18 cellular contexts compared by ENCODE assay signal in genomic region chr3:197901626-197902025, GRCh38. TPM values are rescaled to one million over a fixed set of nuclear protein-coding genes. Genes with fewer than 3 reads are reported as not detected.
A peak's percentile ranks its signal among the peaks of the same experiment; 100 is the strongest.
DNase-seq lines count a peak whose midpoint lies in the region; ATAC-seq, FAIRE-seq and TF ChIP-seq lines count a peak whose summit lies in the region.
"Had no signal": no experiment of that assay in that cellular context is flagged by ENCODE, and none has a peak within 500 bp of the region (broad histone marks: within the 10 kb centered on the region; RNA-seq: fewer than 3 reads in every experiment).

No MANE protein-coding gene starts in this region.

- no peak for TF ChIP-seq RAD21 in HepG2 (CRISPR knock-in tag; IDR thresholded peaks at IDR 0.05)
- TF ChIP-seq RAD21 in H1 (IDR thresholded peaks at IDR 0.05 in 1 of 2, conservative IDR thresholded peaks at IDR 0.05 in 1 of 2; ENCODE audit: low read depth in 2 of 2, low read length in 2 of 2): no peak

- no peaks in the 10 kb centered on the region for H4K20me1 ChIP-seq in HepG2 (ENCODE audit: insufficient read depth, low read length)
- H4K20me1 ChIP-seq in H1 (replicated peaks in 1 of 2; ENCODE audit: control insufficient read depth in 1 of 2, insufficient read depth in 2 of 2, low read length in 2 of 2): no peaks in the 10 kb centered on the region

- H3K79me2 ChIP-seq in HepG2 (ENCODE audit: insufficient read depth, low read length): no peaks in the 10 kb centered on the region
- H3K79me2 ChIP-seq in H1 (ENCODE audit: control insufficient read depth in 1 of 2, insufficient read depth in 2 of 2, low read length in 2 of 2): no peaks in the 10 kb centered on the region

- H4K8ac ChIP-seq in H1 (ENCODE audit: extremely low read depth, insufficient read depth, low read length) (peak overlapping the region; percentile 19; the same call in 1 of the 2 replicates), neuronal stem cell (ENCODE audit: low read depth, low read length) (no peak overlapping the region)

- no peak overlapping the region for H3K56ac ChIP-seq in H1 (replicated peaks; ENCODE audit: insufficient read length, low read depth, low read length)

- H3K4ac ChIP-seq in H1 (replicated peaks; ENCODE audit: insufficient read length, low read depth, low read length): no peak overlapping the region
- no peak overlapping the region for H3K4ac ChIP-seq in neuronal stem cell (ENCODE audit: low read length)

- TF ChIP-seq POLR2A in HepG2 (IDR thresholded peaks at IDR 0.05; ENCODE audit: insufficient read depth in 1 of 2, low read depth in 2 of 2, low read length in 2 of 2) (no peak), right lobe of liver (IDR thresholded peaks at IDR 0.05) (no peak), H1 (IDR thresholded peaks at IDR 0.05; ENCODE audit: control extremely low read depth in 1 of 2, low read depth in 2 of 2, low read length in 2 of 2) (no peak)

- intact Hi-C loops in HepG2 (cut with micrococcal nuclease; ENCODE audit: unreplicated experiment): loop anchor here (10.0 kb wide), 1 partner anchor 173 kb away; no protein-coding TSS in a partner anchor
- intact Hi-C loops in right lobe of liver (cut with DNase I): no loop called here

- H3K4me3 ChIP-seq in HepG2 (replicated peaks in 1 of 3; ENCODE audit: insufficient read depth in 1 of 3, low read depth in 2 of 3, low read length in 3 of 3) (no peak overlapping the region), right lobe of liver (no peak overlapping the region), H1 (ENCODE audit: extremely low read depth in 1 of 4, insufficient read depth in 2 of 4, low read depth in 3 of 4, low read length in 4 of 4) (no peak overlapping the region), neuronal stem cell (ENCODE audit: low read length in 2 of 2) (no peak overlapping the region)
- H3K4me3 ChIP-seq: GM12878 had no signal

- H3K14ac ChIP-seq in H1 (ENCODE audit: insufficient read length) (no peak overlapping the region), neuronal stem cell (ENCODE audit: low read length) (no peak overlapping the region)

- CTCF ChIA-PET in HepG2 (lab: Yijun Ruan, JAX; ENCODE audit: low intra/inter-chr PET ratio, low total read pairs) (no interaction called here), H1 (lab: Charles Lee; ENCODE audit: partially characterized antibody) (interaction anchor here (1.0 kb wide), 1 partner anchor 10 kb away, joined by 4 read pairs; no protein-coding TSS in a partner anchor)

- TF ChIP-seq CTCF in HepG2 (CRISPR knock-in tag; IDR thresholded peaks at IDR 0.05) (peak; percentile 30), right lobe of liver (IDR thresholded peaks at IDR 0.05) (no peak), H1 (IDR thresholded peaks at IDR 0.05; ENCODE audit: control extremely low read depth in 1 of 3, insufficient read depth in 1 of 3, low read depth in 1 of 3, low read length in 3 of 3) (no peak)

- DNase-seq in HepG2 (ENCODE audit: low spot score): no peak
- no peak for DNase-seq in right lobe of liver
- no peak for DNase-seq in H1 (ENCODE audit: low read depth in 1 of 2, low spot score in 2 of 2)
- no peak for DNase-seq in neuronal stem cell (ENCODE audit: low spot score)
- no peak for DNase-seq in T-helper 9 cell
- DNase-seq in NCI-H524 treated with DMSO at 0.1 percent for 48 hours (lab: John Stamatoyannopoulos, UW): no peak
- DNase-seq: C1 segment of cervical spinal cord; Calu3; CD4-positive, alpha-beta memory T cell; COR-L47; DMS153; DND-41; GDM1; GOT3; H7; HCEC 1CT had no signal

- no peak overlapping the region for H3K4me2 ChIP-seq in HepG2 (ENCODE audit: low read depth, low read length)
- H3K4me2 ChIP-seq in H1 (ENCODE audit: insufficient read depth in 1 of 2, low read depth in 2 of 2, low read length in 2 of 2): no peak overlapping the region
- H3K4me2 ChIP-seq in neuronal stem cell (ENCODE audit: insufficient read depth, low read length, poor library complexity, severe bottlenecking): no peak overlapping the region

- H3K79me1 ChIP-seq in H1 (ENCODE audit: low read depth, low read length): no peaks in the 10 kb centered on the region
- H3K79me1 ChIP-seq in neuronal stem cell (ENCODE audit: low read depth, low read length): no peaks in the 10 kb centered on the region

- H3K27me3 ChIP-seq in HepG2 (ENCODE audit: control insufficient read depth in 1 of 2, insufficient read depth in 2 of 2, low read length in 2 of 2) (no peaks in the 10 kb centered on the region), right lobe of liver (no peaks in the 10 kb centered on the region), H1 (replicated peaks in 1 of 4; ENCODE audit: control insufficient read depth in 3 of 4, extremely low read depth in 1 of 4, insufficient read depth in 3 of 4, low read length in 3 of 4) (no peaks in the 10 kb centered on the region), neuronal stem cell (ENCODE audit: control insufficient read depth in 3 of 3, insufficient read depth in 3 of 3, low read depth in 1 of 3, low read length in 3 of 3) (no peaks in the 10 kb centered on the region)

- BruUV-seq in HepG2 (replicated peaks; lab: Mats Ljungman, UMichigan): no TSS peak

- in situ Hi-C loops in HepG2 (cut with HindIII; ENCODE audit: extremely low pct_ligation_motif_present, low pct_unique_long_range_greater_than_20kb): no loop called here

- no peak overlapping the region for H4K5ac ChIP-seq in H1 (ENCODE audit: insufficient read length, low read depth, low read length)

- no peak for TF ChIP-seq EP300 in HepG2 (IDR thresholded peaks at IDR 0.05; ENCODE audit: low read depth in 2 of 2, low read length in 2 of 2)
- no peak for TF ChIP-seq EP300 in HepG2 (CRISPR knock-in tag; IDR thresholded peaks at IDR 0.05; ENCODE audit: borderline replicate concordance)
- TF ChIP-seq EP300 in H1 (IDR thresholded peaks at IDR 0.05; ENCODE audit: borderline replicate concordance in 1 of 2, low read depth in 2 of 2, low read length in 2 of 2): no peak

- H2BK20ac ChIP-seq in H1 (ENCODE audit: low read length): no peak overlapping the region

- H2BK15ac ChIP-seq in H1 (ENCODE audit: low read length): 0 out of 2 replicates have a peak overlapping the region, but pooled peaks have one; percentile 46
- no peak overlapping the region for H2BK15ac ChIP-seq in neuronal stem cell (ENCODE audit: low read length)

- H3K36me3 ChIP-seq in HepG2 (replicated peaks in 1 of 2; ENCODE audit: control insufficient read depth in 1 of 2, insufficient read depth in 2 of 2, low read length in 2 of 2) (no peaks in the 10 kb centered on the region), right lobe of liver (no peaks in the 10 kb centered on the region), H1 (ENCODE audit: control insufficient read depth in 2 of 4, insufficient read depth in 4 of 4, low read length in 3 of 4) (no peaks in the 10 kb centered on the region), neuronal stem cell (replicated peaks in 1 of 2; ENCODE audit: control insufficient read depth in 2 of 2, insufficient read depth in 2 of 2, low read length in 2 of 2) (no peaks in the 10 kb centered on the region)

- no peak overlapping the region for H3K23ac ChIP-seq in H1 (ENCODE audit: insufficient read length)
- no peak overlapping the region for H3K23ac ChIP-seq in neuronal stem cell (ENCODE audit: low read depth, low read length, poor library complexity)

- WGBS in HepG2 (ENCODE audit: low lambda C conversion rate): 93% methylated on average over 2 of the region's 4 CpGs
- WGBS in right lobe of liver (ENCODE audit: insufficient coverage, low coverage, low lambda C conversion rate, missing lambda C conversion rate): 100% methylated on average over 3 of the region's 4 CpGs
- 93% methylated on average over 4 of the region's 4 CpGs; no CpG with 5 or more reads in 1 of the 2 experiments for WGBS in H1 (ENCODE audit: extremely low coverage in 1 of 2, insufficient coverage in 1 of 2, insufficient read length in 1 of 2, insufficient replicate concordance in 2 of 2, low coverage in 1 of 2, low lambda C conversion rate in 2 of 2, missing lambda C conversion rate in 1 of 2), 2 experiments
- no CpG with 5 or more reads among the region's 4 CpGs for WGBS in neuronal stem cell (ENCODE audit: extremely low coverage in 2 of 2, insufficient read length in 2 of 2, insufficient replicate concordance in 1 of 2), 2 donors

- POLR2A ChIA-PET in HepG2 (lab: Yijun Ruan, JAX): no interaction called here
- POLR2A ChIA-PET in H1 (lab: Charles Lee; ENCODE audit: partially characterized antibody): interaction anchor here (1.6 kb wide), 1 partner anchor 49 kb away, joined by 5 read pairs; the partner anchor contains the start of gene RPL35A

- H2BK12ac ChIP-seq in H1 (ENCODE audit: low read depth, low read length): no peak overlapping the region
- H2BK12ac ChIP-seq in neuronal stem cell (ENCODE audit: low read length): no peak overlapping the region

- no peak overlapping the region for H3K18ac ChIP-seq in H1 (ENCODE audit: extremely low read depth, low read length)
- H3K18ac ChIP-seq in neuronal stem cell (ENCODE audit: low read length): no peak overlapping the region

- H3K9ac ChIP-seq in HepG2 (ENCODE audit: insufficient read depth, low read depth, low read length) (no peak overlapping the region), H1 (replicated peaks in 1 of 4; ENCODE audit: extremely low read depth in 1 of 4, low read depth in 3 of 4, low read length in 3 of 4) (no peak overlapping the region), neuronal stem cell (ENCODE audit: low read depth, low read length, poor library complexity) (peak overlapping the region; percentile 30)

- no peak overlapping the region for H4K91ac ChIP-seq in H1 (replicated peaks; ENCODE audit: insufficient read length, low read length)
- no peak overlapping the region for H4K91ac ChIP-seq in neuronal stem cell (ENCODE audit: low read depth, low read length, poor library complexity)

- H2AFZ ChIP-seq in HepG2 (ENCODE audit: low read length): no peak overlapping the region
- no peak overlapping the region for H2AFZ ChIP-seq in H1 (ENCODE audit: low read length)
- H2AFZ ChIP-seq in neuronal stem cell (ENCODE audit: low read length): no peak overlapping the region

- no peak overlapping the region for H2AK5ac ChIP-seq in H1 (ENCODE audit: low read depth, low read length)
- no peak overlapping the region for H2AK5ac ChIP-seq in neuronal stem cell (ENCODE audit: low read depth, low read length)

- FAIRE-seq in HepG2 (lab: Jason Lieb, UNC) (no peak), H1 (lab: Jason Lieb, UNC) (no peak)
- FAIRE-seq: GM12878 had no signal

- H3K9me3 ChIP-seq in HepG2 (ENCODE audit: low read length) (no peaks in the 10 kb centered on the region), right lobe of liver (no peaks in the 10 kb centered on the region), H1 (ENCODE audit: insufficient read depth in 2 of 2, low read depth in 1 of 2, low read length in 1 of 2) (no peaks in the 10 kb centered on the region), neuronal stem cell (replicated peaks in 1 of 2; ENCODE audit: control insufficient read depth in 2 of 2, insufficient read depth in 1 of 2, low read depth in 1 of 2, low read length in 2 of 2) (peaks cover 0 to 2% of the 10 kb centered on the region in 2 donors)

- no peak overlapping the region for H2BK5ac ChIP-seq in H1 (ENCODE audit: low read depth, low read length)
- H2BK5ac ChIP-seq in neuronal stem cell (ENCODE audit: low read length): no peak overlapping the region

- H3K4me1 ChIP-seq in HepG2 (ENCODE audit: insufficient read depth, low read length): no peaks in the 10 kb centered on the region
- peaks cover 0 to 4% (median 0%) of the 10 kb centered on the region in 4 donors for H3K4me1 ChIP-seq in right lobe of liver
- H3K4me1 ChIP-seq in H1 (replicated peaks in 1 of 4; ENCODE audit: control insufficient read depth in 3 of 4, insufficient read depth in 4 of 4, low read length in 3 of 4): peaks cover 0 to 8% (median 6%) of the 10 kb centered on the region in 4 experiments; a peak in 6 of 7 replicates
- H3K4me1 ChIP-seq in neuronal stem cell (ENCODE audit: control insufficient read depth in 2 of 2, insufficient read depth in 1 of 2, low read depth in 1 of 2, low read length in 2 of 2): peaks cover 0 to 2% of the 10 kb centered on the region in 2 donors

- no peaks in the 10 kb centered on the region for H3K23me2 ChIP-seq in H1 (ENCODE audit: low read depth, low read length)

- no peak for ATAC-seq in HepG2
- no peak for ATAC-seq in right lobe of liver
- no peak for ATAC-seq in GM18868 (IDR thresholded peaks at IDR 0.05; ENCODE audit: unreplicated experiment)
- ATAC-seq: GM12878 had no signal

- H3K27ac ChIP-seq in HepG2 (ENCODE audit: extremely low read length, insufficient read depth, low read length) (no peak overlapping the region), right lobe of liver (no peak overlapping the region), H1 (ENCODE audit: low read depth, low read length) (no peak overlapping the region), neuronal stem cell (replicated peaks; ENCODE audit: low read length) (no peak overlapping the region)

- H2BK120ac ChIP-seq in H1 (replicated peaks; ENCODE audit: low read depth, low read length): no peak overlapping the region
- no peak overlapping the region for H2BK120ac ChIP-seq in neuronal stem cell (ENCODE audit: low read depth, low read length)

RNA-seq across cellular contexts. Expression of gene RPL35A, which starts 48.4 kb away (rescaled TPM):
- 1,582 and 1,828 TPM in 2 replicates for total RNA-seq in HepG2 (2016; rRNA removed; fragmentation: Illumina TruSeq; extraction: Trizol)
- 1,696 and 1,837 TPM in 2 replicates for total RNA-seq in HepG2 (2016; cell fraction: cytosol; rRNA removed; fragmentation: Illumina TruSeq; extraction: Trizol; ENCODE audit: low read depth)
- 1,614 and 1,854 TPM in 2 replicates for total RNA-seq in HepG2 (2016; cell fraction: insoluble cytoplasmic fraction; rRNA removed; fragmentation: Illumina TruSeq; extraction: Trizol)
- total RNA-seq in HepG2 (2016; cell fraction: membrane; rRNA removed; fragmentation: Illumina TruSeq; extraction: Trizol): 2,885 and 2,896 TPM in 2 replicates
- total RNA-seq in HepG2 (2016; cell fraction: nucleus; rRNA removed; fragmentation: Illumina TruSeq; extraction: Trizol): 536 and 570 TPM in 2 replicates
- polyA plus RNA-seq in HepG2 (2011; rRNA removed): 821 and 1,001 TPM in 2 replicates
- 439 and 690 TPM in 2 replicates for polyA plus RNA-seq in HepG2 (2011; cell fraction: cytosol; rRNA removed)
- polyA plus RNA-seq in HepG2 (2011; cell fraction: nucleus; rRNA removed): 155 and 199 TPM in 2 replicates
- 2,415 and 2,431 TPM in 2 replicates for polyA plus RNA-seq in HepG2 (2012)
- polyA plus RNA-seq in HepG2 (2016; cell fraction: cytosol; fragmentation: Illumina TruSeq; extraction: Trizol; ENCODE audit: low read depth): 1,871 and 1,975 TPM in 2 replicates
- 1,486 and 1,548 TPM in 2 replicates for polyA plus RNA-seq in HepG2 (2016; cell fraction: insoluble cytoplasmic fraction; fragmentation: Illumina TruSeq; extraction: Trizol; ENCODE audit: low read depth)
- polyA plus RNA-seq in HepG2 (2016; cell fraction: membrane; fragmentation: Illumina TruSeq; extraction: Trizol; ENCODE audit: low read depth): 2,231 and 2,379 TPM in 2 replicates
- 898 and 917 TPM in 2 replicates for polyA plus RNA-seq in HepG2 (2016; cell fraction: nucleus; fragmentation: Illumina TruSeq; extraction: Trizol; ENCODE audit: insufficient read depth, low read depth)
- 39.0 and 111 TPM in 2 replicates for polyA minus RNA-seq in HepG2 (2011; rRNA and poly(A)+ RNA removed; ENCODE audit: low replicate concordance)
- 190 and 222 TPM in 2 replicates for polyA minus RNA-seq in HepG2 (2011; cell fraction: cytosol; rRNA and poly(A)+ RNA removed)
- 95.4 and 108 TPM in 2 replicates for polyA minus RNA-seq in HepG2 (2011; cell fraction: nucleus; rRNA and poly(A)+ RNA removed)
- total RNA-seq in right lobe of liver: 100 to 1,000 TPM; 234 to 275 (median 255) TPM
- total RNA-seq in H1 (2021; fragmentation: NEBNext Ultra II Directional; extraction: Animal tissue kit (Norgen Biotek cat#: 25700)): 1,393 and 1,439 TPM in 2 replicates
- polyA plus RNA-seq in H1 (2011; rRNA removed): 377 and 695 TPM in 2 replicates
- 851 TPM for polyA plus RNA-seq in H1 (2011; cell fraction: cytosol; rRNA removed)
- polyA plus RNA-seq in H1 (2011; cell fraction: nucleus; rRNA removed): 253 TPM
- polyA plus RNA-seq in H1 (2012, experiment 1 of 2): 2,271 to 3,969 TPM (median 2,398 TPM) in 4 replicates
- 6,337 TPM for polyA plus RNA-seq in H1 (2012, experiment 2 of 2)
- polyA plus RNA-seq in H1 (2013, experiment 1 of 2): 3,875 TPM
- 3,762 TPM for polyA plus RNA-seq in H1 (2013, experiment 2 of 2)
- polyA minus RNA-seq in H1 (2011; rRNA and poly(A)+ RNA removed): 145 and 208 TPM in 2 replicates
- 204 TPM for polyA minus RNA-seq in H1 (2011; cell fraction: cytosol; rRNA and poly(A)+ RNA removed)
- 176 TPM for polyA minus RNA-seq in H1 (2011; cell fraction: nucleus; rRNA and poly(A)+ RNA removed)
- polyA plus RNA-seq in neuronal stem cell (2013, experiment 1 of 2): 4,075 TPM
- 4,118 TPM for polyA plus RNA-seq in neuronal stem cell (2013, experiment 2 of 2)

RNA-seq across cellular contexts. Expression of gene LMLN, which starts 58.4 kb away (rescaled TPM):
- 1.1 and 1.2 TPM in 2 replicates for total RNA-seq in HepG2 (2016; rRNA removed; fragmentation: Illumina TruSeq; extraction: Trizol)
- total RNA-seq in HepG2 (2016; cell fraction: cytosol; rRNA removed; fragmentation: Illumina TruSeq; extraction: Trizol; ENCODE audit: low read depth): 1.1 and 1.4 TPM in 2 replicates
- total RNA-seq in HepG2 (2016; cell fraction: insoluble cytoplasmic fraction; rRNA removed; fragmentation: Illumina TruSeq; extraction: Trizol): 1.4 and 1.7 TPM in 2 replicates
- total RNA-seq in HepG2 (2016; cell fraction: membrane; rRNA removed; fragmentation: Illumina TruSeq; extraction: Trizol): 0.76 and 1.5 TPM in 2 replicates
- total RNA-seq in HepG2 (2016; cell fraction: nucleus; rRNA removed; fragmentation: Illumina TruSeq; extraction: Trizol): 2.3 and 3.3 TPM in 2 replicates
- polyA plus RNA-seq in HepG2 (2011; rRNA removed): 1.6 and 1.8 TPM in 2 replicates
- 1.2 TPM in 2 replicates for polyA plus RNA-seq in HepG2 (2011; cell fraction: cytosol; rRNA removed)
- polyA plus RNA-seq in HepG2 (2011; cell fraction: nucleus; rRNA removed): 1.4 and 1.7 TPM in 2 replicates
- polyA plus RNA-seq in HepG2 (2012): 0.71 and 1.1 TPM in 2 replicates
- polyA plus RNA-seq in HepG2 (2016; cell fraction: cytosol; fragmentation: Illumina TruSeq; extraction: Trizol; ENCODE audit: low read depth): 0.15 TPM in 1 of 2 replicates, not detected in the other
- polyA plus RNA-seq in HepG2 (2016; cell fraction: insoluble cytoplasmic fraction; fragmentation: Illumina TruSeq; extraction: Trizol; ENCODE audit: low read depth): 0.75 and 0.84 TPM in 2 replicates
- 0.14 and 0.26 TPM in 2 replicates for polyA plus RNA-seq in HepG2 (2016; cell fraction: membrane; fragmentation: Illumina TruSeq; extraction: Trizol; ENCODE audit: low read depth)
- 1.8 and 2.3 TPM in 2 replicates for polyA plus RNA-seq in HepG2 (2016; cell fraction: nucleus; fragmentation: Illumina TruSeq; extraction: Trizol; ENCODE audit: insufficient read depth, low read depth)
- polyA minus RNA-seq in HepG2 (2011; rRNA and poly(A)+ RNA removed; ENCODE audit: low replicate concordance): 5.8 and 6.4 TPM in 2 replicates
- polyA minus RNA-seq in HepG2 (2011; cell fraction: cytosol; rRNA and poly(A)+ RNA removed): 1.8 and 2.3 TPM in 2 replicates
- 4.4 and 5.5 TPM in 2 replicates for polyA minus RNA-seq in HepG2 (2011; cell fraction: nucleus; rRNA and poly(A)+ RNA removed)
- 1 to 10 TPM; 1.5 to 3.2 (median 2.4) TPM for total RNA-seq in right lobe of liver
- 4.7 and 5.0 TPM in 2 replicates for total RNA-seq in H1 (2021; fragmentation: NEBNext Ultra II Directional; extraction: Animal tissue kit (Norgen Biotek cat#: 25700))
- 3.0 and 3.9 TPM in 2 replicates for polyA plus RNA-seq in H1 (2011; rRNA removed)
- polyA plus RNA-seq in H1 (2011; cell fraction: cytosol; rRNA removed): 3.7 TPM
- polyA plus RNA-seq in H1 (2011; cell fraction: nucleus; rRNA removed): 5.5 TPM
- 2.5 to 4.5 TPM (median 2.7 TPM) in 4 replicates for polyA plus RNA-seq in H1 (2012, experiment 1 of 2)
- 0.14 TPM for polyA plus RNA-seq in H1 (2012, experiment 2 of 2)
- 4.5 TPM for polyA plus RNA-seq in H1 (2013, experiment 1 of 2)
- 4.3 TPM for polyA plus RNA-seq in H1 (2013, experiment 2 of 2)
- 4.9 and 8.3 TPM in 2 replicates for polyA minus RNA-seq in H1 (2011; rRNA and poly(A)+ RNA removed)
- 3.2 TPM for polyA minus RNA-seq in H1 (2011; cell fraction: cytosol; rRNA and poly(A)+ RNA removed)
- polyA minus RNA-seq in H1 (2011; cell fraction: nucleus; rRNA and poly(A)+ RNA removed): 11.7 TPM
- polyA plus RNA-seq in neuronal stem cell (2013, experiment 1 of 2): 3.9 TPM
- polyA plus RNA-seq in neuronal stem cell (2013, experiment 2 of 2): 4.3 TPM

Comparison
In these comparisons a context has a peak if more than half of its experiments do, and no peak if none do; other contexts are left out.
1. Of the 41 proteins assayed by ChIP-seq in both HepG2 and H1: peak only in HepG2: CTCF; only in H1: none; in both: none; in neither: 40.